Comparison of ENCODE assay signal across 1 cellular context in the genomic region with DNA sequence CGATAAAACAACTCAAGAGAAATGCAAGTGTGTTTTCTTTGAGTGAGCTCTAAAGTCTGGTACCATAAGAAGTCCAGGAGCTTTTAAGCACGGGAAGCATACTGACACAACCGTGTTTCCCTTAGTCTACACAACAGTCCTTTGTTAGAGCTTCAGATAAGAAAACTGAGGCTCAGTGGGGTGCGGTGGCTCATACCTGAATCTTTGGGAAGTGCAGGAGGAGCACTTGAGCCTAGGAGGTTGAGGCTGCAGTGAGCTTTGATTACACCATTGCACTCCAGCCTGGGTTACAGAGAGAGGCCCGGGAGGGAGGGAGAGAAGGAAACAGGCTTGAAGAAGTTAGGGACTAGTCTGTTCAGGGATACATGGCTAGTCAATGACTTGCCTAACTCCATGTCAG.
TF ChIP-seq lines count a peak whose summit lies in the region.

No MANE protein-coding gene starts in this region.

TF ChIP-seq in H1, 55 proteins besides CTCF, POLR2A, EP300 and RAD21:
- TF ChIP-seq FOSL1 (IDR thresholded peaks at IDR 0.05; ENCODE audit: insufficient read depth, low read depth, low read length) = no peak
- TF ChIP-seq CTBP2 (IDR thresholded peaks at IDR 0.05; ENCODE audit: borderline replicate concordance, insufficient read depth, insufficient read length, low read length) = no peak
- TF ChIP-seq KDM4A (IDR thresholded peaks at IDR 0.05; ENCODE audit: low read depth, low read length, severe bottlenecking) = no peak
- no peak for TF ChIP-seq EZH2 (IDR thresholded peaks at IDR 0.05; ENCODE audit: low read depth, low read length, severe bottlenecking)
- TF ChIP-seq SUZ12 (IDR thresholded peaks at IDR 0.05; ENCODE audit: low read length) = no peak
- TF ChIP-seq HDAC6 (IDR thresholded peaks at IDR 0.05; ENCODE audit: low read depth, low read length) = no peak
- no peak for TF ChIP-seq MAX (IDR thresholded peaks at IDR 0.05)
- no peak for TF ChIP-seq NRF1 (IDR thresholded peaks at IDR 0.05; ENCODE audit: low read depth, low read length)
- no peak for TF ChIP-seq SIX5 (IDR thresholded peaks at IDR 0.05; ENCODE audit: low read depth, low read length)
